ENCODE assay signal across 9 cellular contexts in the genomic region with DNA sequence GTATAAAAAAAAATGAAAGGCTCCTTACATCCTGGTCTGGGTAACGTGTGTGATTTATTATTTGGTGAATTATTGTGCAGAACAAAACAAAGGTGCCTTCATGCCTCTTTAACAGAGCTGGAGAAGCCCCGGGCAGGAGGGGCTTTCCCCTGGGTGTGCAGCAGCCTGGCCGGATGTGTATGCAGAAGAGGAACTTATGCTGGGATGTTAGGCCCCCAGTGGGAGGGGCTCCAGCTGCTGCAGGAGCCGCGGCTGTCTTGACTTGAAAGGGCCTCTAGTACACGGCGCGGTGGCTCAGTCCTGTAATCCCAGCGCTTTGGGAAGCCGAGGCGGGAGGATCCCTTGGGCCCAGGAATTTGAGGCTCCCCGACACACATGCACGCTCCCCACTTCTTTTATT. TPM values are rescaled to one million over a fixed set of nuclear protein-coding genes. Genes with fewer than 3 reads are reported as not detected.
DNase-seq lines count a peak whose midpoint lies in the region; ATAC-seq, FAIRE-seq and TF ChIP-seq lines count a peak whose summit lies in the region.
"Had no signal": no experiment of that assay in that cellular context is flagged by ENCODE, and none has a peak within 500 bp of the region (broad histone marks: within the 10 kb centered on the region; RNA-seq: fewer than 3 reads in every experiment).

No MANE protein-coding gene starts in this region.

- no peaks in the 10 kb centered on the region for H3K9me3 ChIP-seq in BE2C

- H3K27me3 ChIP-seq in BE2C = no peaks in the 10 kb centered on the region

- TF ChIP-seq CTCF in BE2C (IDR thresholded peaks at IDR 0.05; ENCODE audit: low read depth, low read length) (no peak), lower leg skin (IDR thresholded peaks at IDR 0.05) (no peak)

- DNase-seq in BE2C (peak; percentile 66), GM19239 (ENCODE audit: insufficient read length, low spot score) (peak; percentile 78), astrocyte of the hippocampus (ENCODE audit: low read depth, low spot score) (peak; percentile 28), NCI-H345 (lab: John Stamatoyannopoulos, UW) (no peak), lower leg skin (ENCODE audit: low spot score in 2 of 2) (no peak)
- peak; percentile 58 for DNase-seq in T-helper 2 cell treated with Interferon-gamma antibody and Interleukin-4, amounts not matched to agents 5 μg/mL and 100 μg/mL, for 36 hours (ENCODE audit: low spot score)
- peak; percentile 22 to 50 for DNase-seq in stimulated activated CD4-positive, alpha-beta T cell treated with anti-CD3 and anti-CD28 coated beads, Interleukin-12 subunit alpha, Interleukin-12 subunit beta, amount 100 ng/mL, for 24 hours (ENCODE audit: low read depth in 2 of 2)

- peak overlapping the region; percentile 56 for H3K4me3 Mint-ChIP-seq in T-helper 2 cell treated with Interferon-gamma antibody and Interleukin-4, amounts not matched to agents 5 μg/mL and 100 μg/mL, for 36 hours
- H3K4me3 Mint-ChIP-seq: dendritic cell treated with granulocyte-macrophage colony-stimulating factor and Interleukin-4, amounts not matched to agents 40 ng/mL and 50 ng/mL, for 4 days had no signal

- no peak overlapping the region for H3K27ac Mint-ChIP-seq in T-helper 2 cell treated with Interferon-gamma antibody and Interleukin-4, amounts not matched to agents 5 μg/mL and 100 μg/mL, for 36 hours
- H3K27ac Mint-ChIP-seq: dendritic cell treated with granulocyte-macrophage colony-stimulating factor and Interleukin-4, amounts not matched to agents 40 ng/mL and 50 ng/mL, for 4 days had no signal

- TF ChIP-seq POLR2A in lower leg skin (IDR thresholded peaks at IDR 0.05) = no peak

- FAIRE-seq in GM19239 (lab: Jason Lieb, UNC) = peak; percentile 99

- WGBS in lower leg skin, 2 donors = 9 to 46% methylated on average over 8 to 13 of the region's 13 CpGs

- H3K27me3 Mint-ChIP-seq in T-helper 2 cell treated with Interferon-gamma antibody and Interleukin-4, amounts not matched to agents 5 μg/mL and 100 μg/mL, for 36 hours (ENCODE audit: low read depth) = peaks cover 3% of the 10 kb centered on the region

- no peaks in the 10 kb centered on the region for H3K9me3 Mint-ChIP-seq in T-helper 2 cell treated with Interferon-gamma antibody and Interleukin-4, amounts not matched to agents 5 μg/mL and 100 μg/mL, for 36 hours
- H3K9me3 Mint-ChIP-seq: dendritic cell treated with granulocyte-macrophage colony-stimulating factor and Interleukin-4, amounts not matched to agents 40 ng/mL and 50 ng/mL, for 4 days had no signal

- peak; percentile 98 for ATAC-seq in HG03378 (IDR thresholded peaks at IDR 0.05; ENCODE audit: unreplicated experiment)

- no peaks in the 10 kb centered on the region for H3K36me3 ChIP-seq in BE2C

- H3K4me3 ChIP-seq in BE2C (ENCODE audit: low read depth, low read length) = no peak overlapping the region
- H3K4me3 ChIP-seq in lower leg skin (ENCODE audit: low read depth, poor library complexity, severe bottlenecking) = no peak overlapping the region

- peaks cover 7% of the 10 kb centered on the region for H3K36me3 Mint-ChIP-seq in T-helper 2 cell treated with Interferon-gamma antibody and Interleukin-4, amounts not matched to agents 5 μg/mL and 100 μg/mL, for 36 hours (ENCODE audit: low read depth)

- intact Hi-C loops in lower leg skin (cut with DNase I; ENCODE audit: low total_unique reads) = no loop called here

- peaks cover 19% of the 10 kb centered on the region for H3K4me1 Mint-ChIP-seq in T-helper 2 cell treated with Interferon-gamma antibody and Interleukin-4, amounts not matched to agents 5 μg/mL and 100 μg/mL, for 36 hours (ENCODE audit: low read depth)

- no peaks in the 10 kb centered on the region for H3K4me1 ChIP-seq in BE2C

RNA-seq across cellular contexts. Expression of gene CCNQ, which starts 16.0 kb away (rescaled TPM):
- polyA plus RNA-seq in BE2C (2012; ENCODE audit: insufficient read depth, insufficient read length, low read depth) = 46.3 TPM
- total RNA-seq in lower leg skin = 10 to 100 TPM; 20.7 to 35.7 (median 28.5) TPM

Comparison
In these comparisons a context has a peak if more than half of its experiments do, and no peak if none do; other contexts are left out.
1. DNase-seq: peak in BE2C (single experiment), GM19239 (single experiment), T-helper 2 cell treated with Interferon-gamma antibody and Interleukin-4, amounts not matched to agents 5 μg/mL and 100 μg/mL, for 36 hours (single experiment), astrocyte of the hippocampus (single experiment) and stimulated activated CD4-positive, alpha-beta T cell treated with anti-CD3 and anti-CD28 coated beads, Interleukin-12 subunit alpha, Interleukin-12 subunit beta, amount 100 ng/mL, for 24 hours (2 of 2); none in NCI-H345 (single experiment) and lower leg skin (0 of 2).